Comparison of ENCODE assay signal across 8 cellular contexts in genomic region chr17:40433551-40434384, GRCh38. TPM values are rescaled to one million over a fixed set of nuclear protein-coding genes. Genes with fewer than 3 reads are reported as not detected.
DNase-seq lines count a peak whose midpoint lies in the region; ATAC-seq and TF ChIP-seq lines count a peak whose summit lies in the region.

No MANE protein-coding gene starts in this region.

- no peak overlapping the region for H3K4me3 ChIP-seq in cardiac muscle cell
- no peak overlapping the region for H3K4me3 ChIP-seq in stomach

- H3K27ac ChIP-seq in cardiac muscle cell (no peak overlapping the region), foreskin keratinocyte (no peak overlapping the region), stomach (peak overlapping the region in 4 of 5 donors; percentile 23 to 81 (median 56))

- intact Hi-C loops in cardiac septum (cut with DNase I): no loop called here
- intact Hi-C loops in stomach (cut with DNase I; ENCODE audit: low total_unique reads): loop anchor here (10.0 kb wide), 1 partner anchor 69 kb away; the partner anchor contains the start of gene GJD3

- ATAC-seq in SK-N-SH treated with all-trans-retinoic acid at 6 μM for 48 hours (peak; percentile 89), foreskin keratinocyte (peak; percentile 51), HG03432 (IDR thresholded peaks at IDR 0.05; ENCODE audit: unreplicated experiment) (no peak)

- peak; percentile 66 for TF ChIP-seq CTCF in cardiac muscle cell (IDR thresholded peaks at IDR 0.05; ENCODE audit: low read depth, low read length)
- TF ChIP-seq CTCF in foreskin keratinocyte (conservative IDR thresholded peaks at IDR 0.05): peak; percentile 56
- peak in 2 of 7 experiments; percentile 23 to 38 for TF ChIP-seq CTCF in stomach (IDR thresholded peaks at IDR 0.05)

- DNase-seq in cardiac muscle cell (ENCODE audit: low read depth in 1 of 2, low spot score in 1 of 2) (no peak), cardiac septum (ENCODE audit: low spot score) (no peak), foreskin keratinocyte (no peak), stomach (no peak), MV-4-11 (lab: John Stamatoyannopoulos, UW) (no peak), activated gamma-delta T cell (lab: John Stamatoyannopoulos, UW) (no peak)

- TF ChIP-seq EP300 in stomach (IDR thresholded peaks at IDR 0.05): no peak

- H3K4me1 ChIP-seq in cardiac muscle cell (ENCODE audit: low read depth) (no peaks in the 10 kb centered on the region), foreskin keratinocyte (no peaks in the 10 kb centered on the region), stomach (peaks cover 0 to 31% (median 15%) of the 10 kb centered on the region in 4 donors)

- no peak for TF ChIP-seq POLR2A in stomach (IDR thresholded peaks at IDR 0.05)

- H3K36me3 ChIP-seq in cardiac muscle cell (no peaks in the 10 kb centered on the region), stomach (no peaks in the 10 kb centered on the region)

- WGBS in stomach, 5 donors: 71 to 86% (median 80%) methylated on average over 6 of the region's 6 CpGs

- H3K27me3 ChIP-seq in cardiac muscle cell: no peaks in the 10 kb centered on the region
- H3K27me3 ChIP-seq in foreskin keratinocyte: peaks cover 18% of the 10 kb centered on the region
- H3K27me3 ChIP-seq in stomach: no peaks in the 10 kb centered on the region

- H3K9me3 ChIP-seq in cardiac muscle cell (ENCODE audit: low read depth) (no peaks in the 10 kb centered on the region), stomach (no peaks in the 10 kb centered on the region)

TF ChIP-seq in SK-N-SH treated with all-trans-retinoic acid at 6 μM for 48 hours, 23 proteins besides CTCF, POLR2A, EP300 and RAD21:
- TF ChIP-seq TCF4 (CRISPR knock-in tag; IDR thresholded peaks at IDR 0.05; ENCODE audit: borderline replicate concordance) (no peak), ESRRG (CRISPR knock-in tag; IDR thresholded peaks at IDR 0.05) (no peak), TOX (CRISPR knock-in tag; IDR thresholded peaks at IDR 0.05; ENCODE audit: borderline replicate concordance) (no peak), GLIS3 (CRISPR knock-in tag; IDR thresholded peaks at IDR 0.05) (no peak)

RNA-seq across cellular contexts. Expression of gene IGFBP4, which starts 9.5 kb away (rescaled TPM):
- total RNA-seq in cardiac muscle cell: 41.7 and 87.4 TPM in 2 replicates
- polyA plus RNA-seq in cardiac muscle cell: 109 and 215 TPM in 2 replicates
- total RNA-seq in cardiac septum: 164 TPM
- total RNA-seq in foreskin keratinocyte: 7.7 and 18.4 TPM in 2 replicates
- polyA plus RNA-seq in foreskin keratinocyte: 11.5 and 28.3 TPM in 2 replicates
- total RNA-seq in stomach: 100 to 1,000 TPM in 4 of 5 donors, 10 to 100 TPM in 1; 71.2 to 658 (median 186) TPM
- 100 to 1,000 TPM in 2 of 3 donors, 10 to 100 TPM in 1; 77.3 to 175 (median 138) TPM for polyA plus RNA-seq in stomach

RNA-seq across cellular contexts. Expression of gene TOP2A, which starts 16.1 kb away (rescaled TPM):
- total RNA-seq in cardiac muscle cell: 11.1 and 127 TPM in 2 replicates
- 21.7 and 168 TPM in 2 replicates for polyA plus RNA-seq in cardiac muscle cell
- total RNA-seq in cardiac septum: 0.51 TPM
- 111 and 148 TPM in 2 replicates for total RNA-seq in foreskin keratinocyte
- polyA plus RNA-seq in foreskin keratinocyte: 81.1 and 112 TPM in 2 replicates
- 100 to 1,000 TPM in 1 of 5 donors, 10 to 100 TPM in 2, 1 to 10 TPM in 2; 8.0 to 129 (median 17.2) TPM for total RNA-seq in stomach
- polyA plus RNA-seq in stomach: 10 to 100 TPM in 1 of 3 donors, 1 to 10 TPM in 2; 1.2 to 27.3 (median 9.1) TPM

Comparison
In these comparisons a context has a peak if more than half of its experiments do, and no peak if none do; other contexts are left out.
1. H3K27ac ChIP-seq: peak in stomach (4 of 5); none in cardiac muscle cell (single experiment) and foreskin keratinocyte (single experiment).